Comparison of ENCODE assay signal across 22 cellular contexts in the genomic region with DNA sequence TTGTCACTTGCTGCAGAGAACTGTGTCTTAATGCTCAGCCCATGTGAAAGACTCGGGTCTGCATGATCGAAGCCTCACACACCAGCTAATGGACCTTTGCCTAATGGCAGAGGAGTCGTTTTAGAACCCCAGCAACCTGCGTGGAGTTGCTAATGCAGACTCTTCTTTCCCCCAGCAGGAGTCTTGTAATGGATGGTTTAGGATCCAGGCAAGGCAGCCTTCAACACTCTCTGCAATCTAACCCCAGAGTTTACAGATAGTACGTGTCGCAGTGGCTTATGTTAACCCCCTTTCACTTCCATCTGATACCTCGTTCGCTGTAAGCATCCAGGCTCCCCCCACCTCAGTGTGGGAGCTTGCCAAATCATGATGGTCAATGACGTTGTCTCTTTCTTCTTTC.
"Had no signal": no experiment of that assay in that cellular context is flagged by ENCODE, and none has a peak within 500 bp of the region (broad histone marks: within the 10 kb centered on the region; RNA-seq: fewer than 3 reads in every experiment).

No MANE protein-coding gene starts in this region.

- DNase-seq: cortex of kidney; effector memory CD8-positive, alpha-beta T cell; immature natural killer cell; mesenchymal stem cell; midbrain; naive thymus-derived CD8-positive, alpha-beta T cell; nephron progenitor cell; occipital lobe; ovary; posterior cingulate gyrus; psoas muscle; right cardiac atrium; spleen; stimulated activated CD4-positive, alpha-beta T cell treated with anti-CD3 and anti-CD28 coated beads, Interleukin-4, amount 100 ng/mL, for 4 hours; stimulated activated naive CD8-positive, alpha-beta T cell treated with anti-CD3 and anti-CD28 coated beads, Interleukin-15, Interleukin-2, amounts not matched to agents 100 U/mL and 50 U/mL, for 24 hours; substantia nigra; testis; tibial artery had no signal

- ATAC-seq: effector memory CD8-positive, alpha-beta T cell; left lobe of liver; naive thymus-derived CD8-positive, alpha-beta T cell; psoas muscle; right cardiac atrium; stimulated activated memory B cell treated with anti-CD40 and anti-IgM and Interleukin-4, amounts not matched to agents 10 μg/mL and 1 μg/mL and 100 μg/mL, for 72 hours; stimulated activated naive CD8-positive, alpha-beta T cell treated with anti-CD3 and anti-CD28 coated beads, Interleukin-15, Interleukin-2, amounts not matched to agents 100 U/mL and 50 U/mL, for 24 hours had no signal

- H3K4me1 ChIP-seq: psoas muscle, spleen, testis, tibial artery had no signal

- H3K4me3 ChIP-seq: ovary, psoas muscle, skin epidermis, spleen, testis, tibial artery had no signal

- H3K9me3 ChIP-seq: ovary, psoas muscle, spleen, testis, tibial artery had no signal

- H3K27ac Mint-ChIP-seq: effector memory CD8-positive, alpha-beta T cell; immature natural killer cell; naive thymus-derived CD8-positive, alpha-beta T cell; nephron progenitor cell; stimulated activated memory B cell treated with anti-CD40 and anti-IgM and Interleukin-4, amounts not matched to agents 10 μg/mL and 1 μg/mL and 100 μg/mL, for 72 hours; type B pancreatic cell had no signal

- H3K36me3 ChIP-seq: ovary had no signal

- H3K27ac ChIP-seq: ovary, psoas muscle, skin epidermis, spleen, testis, tibial artery had no signal

- H3K4me1 Mint-ChIP-seq: immature natural killer cell; naive thymus-derived CD8-positive, alpha-beta T cell; stimulated activated memory B cell treated with anti-CD40 and anti-IgM and Interleukin-4, amounts not matched to agents 10 μg/mL and 1 μg/mL and 100 μg/mL, for 72 hours had no signal

- H3K9me3 Mint-ChIP-seq: effector memory CD8-positive, alpha-beta T cell; naive thymus-derived CD8-positive, alpha-beta T cell; nephron progenitor cell; stimulated activated memory B cell treated with anti-CD40 and anti-IgM and Interleukin-4, amounts not matched to agents 10 μg/mL and 1 μg/mL and 100 μg/mL, for 72 hours; type B pancreatic cell had no signal

- H3K36me3 Mint-ChIP-seq: naive thymus-derived CD8-positive, alpha-beta T cell; stimulated activated memory B cell treated with anti-CD40 and anti-IgM and Interleukin-4, amounts not matched to agents 10 μg/mL and 1 μg/mL and 100 μg/mL, for 72 hours had no signal

- H3K4me3 Mint-ChIP-seq: effector memory CD8-positive, alpha-beta T cell; immature natural killer cell; naive thymus-derived CD8-positive, alpha-beta T cell; nephron progenitor cell; stimulated activated memory B cell treated with anti-CD40 and anti-IgM and Interleukin-4, amounts not matched to agents 10 μg/mL and 1 μg/mL and 100 μg/mL, for 72 hours; type B pancreatic cell had no signal

- H3K27me3 ChIP-seq: ovary, spleen, testis, tibial artery had no signal

- H3K27me3 Mint-ChIP-seq: effector memory CD8-positive, alpha-beta T cell; stimulated activated memory B cell treated with anti-CD40 and anti-IgM and Interleukin-4, amounts not matched to agents 10 μg/mL and 1 μg/mL and 100 μg/mL, for 72 hours; type B pancreatic cell had no signal
